9 cellular contexts compared by ENCODE assay signal in the genomic region with DNA sequence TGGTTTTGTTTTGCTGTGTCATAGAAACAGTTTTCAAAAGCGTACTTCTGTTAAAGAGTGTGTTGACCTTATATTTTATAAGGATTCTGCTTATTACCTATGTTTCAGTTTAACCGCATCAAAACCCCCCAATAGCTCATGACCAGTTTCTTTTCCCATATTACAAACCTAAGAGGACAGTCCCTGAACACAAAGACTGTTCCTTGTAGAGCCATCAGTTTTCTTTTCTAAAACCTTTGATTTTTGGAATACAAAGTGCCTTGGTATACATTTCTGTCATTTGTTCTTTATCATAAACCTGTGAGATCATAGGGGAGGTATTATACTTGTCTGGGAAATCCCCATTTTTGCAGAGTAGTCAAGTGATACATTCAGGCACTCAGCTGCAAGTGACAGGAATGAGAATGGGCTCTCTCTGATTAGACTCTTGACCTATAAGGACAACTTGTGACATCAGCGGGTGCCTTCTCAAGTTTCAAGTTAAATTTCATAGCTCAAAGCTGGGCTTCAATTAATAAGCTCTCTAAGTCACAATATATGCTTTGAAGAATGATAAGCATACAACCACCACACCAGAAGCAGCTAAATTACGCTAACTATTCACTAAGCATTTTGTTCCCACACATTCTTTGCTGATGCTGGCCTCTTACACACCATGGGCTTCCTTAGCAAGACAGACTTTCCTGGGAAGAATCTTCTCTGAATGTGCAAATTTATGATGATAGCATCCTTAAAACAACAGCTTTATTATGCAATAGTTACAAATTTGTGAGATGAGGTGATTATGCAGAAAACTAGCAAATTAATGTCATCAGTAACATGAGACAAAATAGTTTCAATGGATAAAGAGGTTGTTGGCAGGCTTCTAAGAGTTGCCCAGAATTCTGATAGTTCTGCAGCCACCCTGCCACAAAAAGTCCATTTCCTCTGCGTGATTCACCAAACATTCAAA. TPM values are rescaled to one million over a fixed set of nuclear protein-coding genes. Genes with fewer than 3 reads are reported as not detected.
A peak's percentile ranks its signal among the peaks of the same experiment; 100 is the strongest.
DNase-seq lines count a peak whose midpoint lies in the region; ATAC-seq, FAIRE-seq and TF ChIP-seq lines count a peak whose summit lies in the region.
"Had no signal": no experiment of that assay in that cellular context is flagged by ENCODE, and none has a peak within 500 bp of the region (broad histone marks: within the 10 kb centered on the region; RNA-seq: fewer than 3 reads in every experiment).

No MANE protein-coding gene starts in this region.

- DNase-seq in GM12892 (ENCODE audit: insufficient read length) (no peak), H1 (ENCODE audit: low read depth in 1 of 2, low spot score in 2 of 2) (no peak), posterior vena cava (ENCODE audit: low spot score) (no peak), NCI-H2171 treated with DMSO at 0.1 percent for 48 hours (lab: John Stamatoyannopoulos, UW) (no peak), NCI-H345 (lab: John Stamatoyannopoulos, UW) (no peak)
- DNase-seq in stimulated activated CD4-positive, alpha-beta T cell treated with anti-CD3 and anti-CD28 coated beads, Interleukin-2, amount 100 ng/mL, for 24 hours, result no peak
- DNase-seq: pancreas had no signal

- H3K4ac ChIP-seq in H1 (replicated peaks; ENCODE audit: insufficient read length, low read depth, low read length), result no peak overlapping the region

- H3K4me2 ChIP-seq in H1 (ENCODE audit: insufficient read depth in 1 of 2, low read depth in 2 of 2, low read length in 2 of 2), result no peak overlapping the region

- H2AK5ac ChIP-seq in H1 (ENCODE audit: low read depth, low read length), result no peak overlapping the region

- H3K23me2 ChIP-seq in H1 (ENCODE audit: low read depth, low read length), result no peaks in the 10 kb centered on the region

- TF ChIP-seq POLR2A in GM12892 (IDR thresholded peaks at IDR 0.05; ENCODE audit: low read depth, low read length) (peak; percentile 51; the same call in 1 of the 2 replicates), H1 (IDR thresholded peaks at IDR 0.05; ENCODE audit: control extremely low read depth in 1 of 2, low read depth in 2 of 2, low read length in 2 of 2) (no peak)

- CTCF ChIA-PET in H1 (lab: Charles Lee; ENCODE audit: partially characterized antibody), result interaction anchor here (0.7 to 1.6 kb wide), 9 partner anchors 9 to 71 kb away, joined by 3 to 4 read pairs (median 4); partner anchors contain the start of gene LY75

- H2BK5ac ChIP-seq in H1 (ENCODE audit: low read depth, low read length), result no peak overlapping the region

- no peak overlapping the region for H2BK120ac ChIP-seq in H1 (replicated peaks; ENCODE audit: low read depth, low read length)

- 0 out of 7 replicates have a peak, but pooled peaks cover 0 to 2% (median 0%) of the 10 kb centered on the region in 4 experiments for H3K4me1 ChIP-seq in H1 (replicated peaks in 1 of 4; ENCODE audit: control insufficient read depth in 3 of 4, insufficient read depth in 4 of 4, low read length in 3 of 4)
- H3K4me1 ChIP-seq: pancreas had no signal

- no peak overlapping the region for H3K27ac ChIP-seq in H1 (ENCODE audit: low read depth, low read length)
- H3K27ac ChIP-seq: pancreas had no signal

- no peak overlapping the region for H3K9ac ChIP-seq in H1 (replicated peaks in 1 of 4; ENCODE audit: extremely low read depth in 1 of 4, low read depth in 3 of 4, low read length in 3 of 4)

- no peaks in the 10 kb centered on the region for H4K20me1 ChIP-seq in H1 (replicated peaks in 1 of 2; ENCODE audit: control insufficient read depth in 1 of 2, insufficient read depth in 2 of 2, low read length in 2 of 2)

- no peak overlapping the region for H2BK12ac ChIP-seq in H1 (ENCODE audit: low read depth, low read length)

- TF ChIP-seq EP300 in H1 (IDR thresholded peaks at IDR 0.05; ENCODE audit: borderline replicate concordance in 1 of 2, low read depth in 2 of 2, low read length in 2 of 2), result no peak

- H4K91ac ChIP-seq in H1 (replicated peaks; ENCODE audit: insufficient read length, low read length), result no peak overlapping the region

- no peak overlapping the region for H2BK15ac ChIP-seq in H1 (ENCODE audit: low read length)

- WGBS in H1 (ENCODE audit: extremely low coverage in 1 of 2, insufficient coverage in 1 of 2, insufficient read length in 1 of 2, insufficient replicate concordance in 2 of 2, low coverage in 1 of 2, low lambda C conversion rate in 2 of 2, missing lambda C conversion rate in 1 of 2), 2 experiments, result 69% methylated on average over 5 of the region's 5 CpGs; no CpG with 5 or more reads in 1 of the 2 experiments

- POLR2A ChIA-PET in H1 (lab: Charles Lee; ENCODE audit: partially characterized antibody), result interaction anchor here (0.8 kb wide), 1 partner anchor 9 kb away, joined by 3 read pairs; the partner anchor contains the start of gene LY75

- no peak overlapping the region for H2AFZ ChIP-seq in H1 (ENCODE audit: low read length)

- no peak overlapping the region for H3K23ac ChIP-seq in H1 (ENCODE audit: insufficient read length)

- intact Hi-C loops in posterior vena cava (cut with DNase I), result no loop called here

- peak; percentile 93 for FAIRE-seq in GM12892 (lab: Jason Lieb, UNC)
- peak; percentile 32 for FAIRE-seq in H1 (lab: Jason Lieb, UNC)
- FAIRE-seq: pancreas had no signal

- no peak overlapping the region for H4K5ac ChIP-seq in H1 (ENCODE audit: insufficient read length, low read depth, low read length)

- peak; percentile 45 for ATAC-seq in GM19372 (IDR thresholded peaks at IDR 0.05; ENCODE audit: low read depth, unreplicated experiment)
- peak; percentile 43 for ATAC-seq in HG03097 (IDR thresholded peaks at IDR 0.05; ENCODE audit: low FRiP score, unreplicated experiment)

- no peaks in the 10 kb centered on the region for H3K36me3 ChIP-seq in H1 (ENCODE audit: control insufficient read depth in 2 of 4, insufficient read depth in 4 of 4, low read length in 3 of 4)
- H3K36me3 ChIP-seq: pancreas had no signal

- no peak overlapping the region for H4K8ac ChIP-seq in H1 (ENCODE audit: extremely low read depth, insufficient read depth, low read length)

- H3K79me1 ChIP-seq in H1 (ENCODE audit: low read depth, low read length), result no peaks in the 10 kb centered on the region

- H3K14ac ChIP-seq in H1 (ENCODE audit: insufficient read length), result no peak overlapping the region

- peaks cover 0 to 5% (median 0%) of the 10 kb centered on the region in 4 experiments; a peak in 2 of 7 replicates for H3K27me3 ChIP-seq in H1 (replicated peaks in 1 of 4; ENCODE audit: control insufficient read depth in 3 of 4, extremely low read depth in 1 of 4, insufficient read depth in 3 of 4, low read length in 3 of 4)
- H3K27me3 ChIP-seq: pancreas had no signal

- H3K9me3 ChIP-seq in H1 (ENCODE audit: insufficient read depth in 2 of 2, low read depth in 1 of 2, low read length in 1 of 2), result no peaks in the 10 kb centered on the region
- H3K9me3 ChIP-seq: pancreas had no signal

- H3K56ac ChIP-seq in H1 (replicated peaks; ENCODE audit: insufficient read length, low read depth, low read length), result no peak overlapping the region

- H2BK20ac ChIP-seq in H1 (ENCODE audit: low read length), result no peak overlapping the region

- no peak for TF ChIP-seq RAD21 in H1 (IDR thresholded peaks at IDR 0.05 in 1 of 2, conservative IDR thresholded peaks at IDR 0.05 in 1 of 2; ENCODE audit: low read depth in 2 of 2, low read length in 2 of 2)

- no peak for TF ChIP-seq CTCF in H1 (IDR thresholded peaks at IDR 0.05; ENCODE audit: control extremely low read depth in 1 of 3, insufficient read depth in 1 of 3, low read depth in 1 of 3, low read length in 3 of 3)

- H3K4me3 ChIP-seq in H1 (ENCODE audit: extremely low read depth in 1 of 4, insufficient read depth in 2 of 4, low read depth in 3 of 4, low read length in 4 of 4), result no peak overlapping the region
- H3K4me3 ChIP-seq: pancreas had no signal

- no peak overlapping the region for H3K18ac ChIP-seq in H1 (ENCODE audit: extremely low read depth, low read length)

- H3K79me2 ChIP-seq in H1 (ENCODE audit: control insufficient read depth in 1 of 2, insufficient read depth in 2 of 2, low read length in 2 of 2), result no peaks in the 10 kb centered on the region

TF ChIP-seq in H1, 55 proteins besides CTCF, POLR2A, EP300 and RAD21:
- TF ChIP-seq GABPA (IDR thresholded peaks at IDR 0.05; ENCODE audit: borderline replicate concordance, insufficient read depth, low read length), result no peak
- TF ChIP-seq RNF2 (IDR thresholded peaks at IDR 0.05; ENCODE audit: borderline replicate concordance, low read depth, low read length, missing control alignments, poor library complexity, severe bottlenecking), result no peak
- TF ChIP-seq ZNF274 (IDR thresholded peaks at IDR 0.05; ENCODE audit: borderline replicate concordance, extremely low read depth, low read length), result no peak
- TF ChIP-seq TEAD4 (IDR thresholded peaks at IDR 0.05; ENCODE audit: low read depth, low read length), result no peak
- no peak for TF ChIP-seq POU5F1 (IDR thresholded peaks at IDR 0.05; ENCODE audit: low read depth, low read length)
- TF ChIP-seq KDM5A (IDR thresholded peaks at IDR 0.05; ENCODE audit: low read length), result no peak
- TF ChIP-seq ATF3 (IDR thresholded peaks at IDR 0.05; ENCODE audit: insufficient read depth, low read depth, low read length), result no peak
- TF ChIP-seq BACH1 (IDR thresholded peaks at IDR 0.05; ENCODE audit: low read length), result no peak

RNA-seq across cellular contexts. Expression of gene LY75, which starts 9.0 kb away (rescaled TPM):
- polyA plus RNA-seq in GM12892 (2012; ENCODE audit: missing spikeins), result 105 TPM
- 4.2 and 5.5 TPM in 2 replicates for total RNA-seq in H1 (2021; fragmentation: NEBNext Ultra II Directional; extraction: Animal tissue kit (Norgen Biotek cat#: 25700))
- 2.7 TPM in 2 replicates for polyA plus RNA-seq in H1 (2011; rRNA removed)
- polyA plus RNA-seq in H1 (2011; cell fraction: cytosol; rRNA removed), result 2.6 TPM
- polyA plus RNA-seq in H1 (2011; cell fraction: nucleus; rRNA removed), result 3.5 TPM
- polyA plus RNA-seq in H1 (2012, experiment 1 of 2), result 1.6 to 2.6 TPM (median 2.3 TPM) in 4 replicates
- polyA plus RNA-seq in H1 (2012, experiment 2 of 2), result 0.20 TPM
- 5.0 TPM for polyA plus RNA-seq in H1 (2013, experiment 1 of 2)
- 4.7 TPM for polyA plus RNA-seq in H1 (2013, experiment 2 of 2)
- 6.5 and 8.1 TPM in 2 replicates for polyA minus RNA-seq in H1 (2011; rRNA and poly(A)+ RNA removed)
- polyA minus RNA-seq in H1 (2011; cell fraction: cytosol; rRNA and poly(A)+ RNA removed), result 2.7 TPM
- polyA minus RNA-seq in H1 (2011; cell fraction: nucleus; rRNA and poly(A)+ RNA removed), result 14.5 TPM
- total RNA-seq in posterior vena cava, result 1 to 10 TPM; 2.8 to 4.3 TPM
